Comparison of ENCODE assay signal across 26 cellular contexts in the genomic region with DNA sequence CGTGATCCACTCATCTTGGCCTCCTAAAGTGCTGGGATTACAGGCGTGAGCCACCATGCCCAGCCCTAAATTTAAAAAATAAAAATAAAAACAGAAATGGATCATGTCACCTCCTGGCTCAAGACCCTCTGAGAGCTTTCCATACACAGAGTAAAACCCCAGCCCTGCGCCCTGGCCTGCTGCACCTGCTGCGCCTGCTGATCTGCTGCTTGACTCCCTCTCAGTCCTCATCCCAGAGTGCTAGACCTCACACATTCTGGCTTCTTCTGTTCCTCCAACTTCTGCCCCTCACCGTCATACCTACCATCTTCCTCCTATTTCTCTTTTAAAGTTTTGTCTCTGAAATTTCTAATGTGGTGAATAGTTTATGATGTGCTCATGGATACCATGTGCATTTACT.
"Had no signal": no experiment of that assay in that cellular context is flagged by ENCODE, and none has a peak within 500 bp of the region (broad histone marks: within the 10 kb centered on the region; RNA-seq: fewer than 3 reads in every experiment).

No MANE protein-coding gene starts in this region.

- H3K36me3 ChIP-seq: neutrophil, pancreas, right lobe of liver, sigmoid colon, stomach, thoracic aorta, thyroid gland, tibial nerve, upper lobe of left lung, vagina had no signal

- H3K27ac ChIP-seq: neutrophil, pancreas, psoas muscle, right lobe of liver, sigmoid colon, stomach, thoracic aorta, thyroid gland, tibial nerve, upper lobe of left lung, vagina had no signal

- H3K27me3 Mint-ChIP-seq: stimulated activated naive B cell treated with anti-CD40 and anti-IgM and Interleukin-4, amounts not matched to agents 10 μg/mL and 1 μg/mL and 100 μg/mL, for 72 hours had no signal

- H3K4me1 ChIP-seq: right lobe of liver had no signal

- H3K9me3 Mint-ChIP-seq: naive thymus-derived CD8-positive, alpha-beta T cell; natural killer cell treated with Interleukin-12 subunit alpha and Interleukin-12 subunit beta and Interleukin-15 and Interleukin-18, amount 100 ng/mL, for 72 hours; nephron progenitor cell; stimulated activated effector memory CD8-positive, alpha-beta T cell treated with anti-CD3 and anti-CD28 coated beads, Interleukin-12 subunit alpha, Interleukin-12 subunit beta, amount 100 ng/mL, for 72 hours; stimulated activated naive B cell treated with anti-CD40 and anti-IgM and Interleukin-4, amounts not matched to agents 10 μg/mL and 1 μg/mL and 100 μg/mL, for 72 hours; stimulated activated naive CD8-positive, alpha-beta T cell treated with anti-CD3 and anti-CD28 coated beads, Interleukin-15, Interleukin-2, amounts not matched to agents 100 ng/mL and 50 ng/mL, for 24 hours had no signal

- H3K9me3 ChIP-seq: neutrophil, pancreas, psoas muscle, right lobe of liver, sigmoid colon, stomach, thoracic aorta, thyroid gland, tibial nerve, upper lobe of left lung, vagina had no signal

- H3K27me3 ChIP-seq: pancreas, right lobe of liver, sigmoid colon, stomach, thyroid gland, tibial nerve, upper lobe of left lung, vagina had no signal

- H3K4me3 Mint-ChIP-seq: naive thymus-derived CD8-positive, alpha-beta T cell; natural killer cell treated with Interleukin-12 subunit alpha and Interleukin-12 subunit beta and Interleukin-15 and Interleukin-18, amount 100 ng/mL, for 72 hours; nephron progenitor cell; stimulated activated effector memory CD8-positive, alpha-beta T cell treated with anti-CD3 and anti-CD28 coated beads, Interleukin-12 subunit alpha, Interleukin-12 subunit beta, amount 100 ng/mL, for 72 hours; stimulated activated naive B cell treated with anti-CD40 and anti-IgM and Interleukin-4, amounts not matched to agents 10 μg/mL and 1 μg/mL and 100 μg/mL, for 72 hours; stimulated activated naive CD8-positive, alpha-beta T cell treated with anti-CD3 and anti-CD28 coated beads, Interleukin-15, Interleukin-2, amounts not matched to agents 100 ng/mL and 50 ng/mL, for 24 hours had no signal

- DNase-seq: naive thymus-derived CD8-positive, alpha-beta T cell; nephron progenitor cell; pancreas; psoas muscle; right cardiac atrium; right lobe of liver; sigmoid colon; small intestine; stimulated activated CD4-positive, alpha-beta T cell treated with anti-CD3 and anti-CD28 coated beads, Interleukin-15, amount 100 ng/mL, for 24 hours; stimulated activated CD4-positive, alpha-beta T cell treated with anti-CD3 and anti-CD28 coated beads, Interleukin-2, amount 100 ng/mL, for 24 hours; stimulated activated CD4-positive, alpha-beta T cell treated with anti-CD3 and anti-CD28 coated beads, Interleukin-2, amount 100 ng/mL, for 48 hours; stimulated activated CD4-positive, alpha-beta T cell treated with anti-CD3 and anti-CD28 coated beads, Interleukin-4, amount 100 ng/mL, for 24 hours; stimulated activated naive B cell treated with anti-CD40 and anti-IgM and Interleukin-4, amounts not matched to agents 10 μg/mL and 1 μg/mL and 100 μg/mL, for 72 hours; stimulated activated naive CD4-positive, alpha-beta T cell treated with Interleukin-2 at 50 U/mL for 16 hours; stomach; thyroid gland; trophoblast cell had no signal

- H3K4me1 Mint-ChIP-seq: stimulated activated effector memory CD8-positive, alpha-beta T cell treated with anti-CD3 and anti-CD28 coated beads, Interleukin-12 subunit alpha, Interleukin-12 subunit beta, amount 100 ng/mL, for 72 hours had no signal

- ATAC-seq: naive thymus-derived CD8-positive, alpha-beta T cell; natural killer cell treated with Interleukin-12 subunit alpha and Interleukin-12 subunit beta and Interleukin-15 and Interleukin-18, amount 100 ng/mL, for 72 hours; pancreas; psoas muscle; right cardiac atrium; right lobe of liver; stimulated activated effector memory CD8-positive, alpha-beta T cell treated with anti-CD3 and anti-CD28 coated beads, Interleukin-12 subunit alpha, Interleukin-12 subunit beta, amount 100 ng/mL, for 72 hours had no signal

- H3K4me3 ChIP-seq: pancreas, psoas muscle, right lobe of liver, sigmoid colon, stomach, thoracic aorta, thyroid gland, tibial nerve, upper lobe of left lung, vagina had no signal

- H3K36me3 Mint-ChIP-seq: naive thymus-derived CD8-positive, alpha-beta T cell; natural killer cell treated with Interleukin-12 subunit alpha and Interleukin-12 subunit beta and Interleukin-15 and Interleukin-18, amount 100 ng/mL, for 72 hours; stimulated activated effector memory CD8-positive, alpha-beta T cell treated with anti-CD3 and anti-CD28 coated beads, Interleukin-12 subunit alpha, Interleukin-12 subunit beta, amount 100 ng/mL, for 72 hours; stimulated activated naive B cell treated with anti-CD40 and anti-IgM and Interleukin-4, amounts not matched to agents 10 μg/mL and 1 μg/mL and 100 μg/mL, for 72 hours had no signal

- H3K27ac Mint-ChIP-seq: naive thymus-derived CD8-positive, alpha-beta T cell; natural killer cell treated with Interleukin-12 subunit alpha and Interleukin-12 subunit beta and Interleukin-15 and Interleukin-18, amount 100 ng/mL, for 72 hours; nephron progenitor cell; progenitor cell of endocrine pancreas; stimulated activated effector memory CD8-positive, alpha-beta T cell treated with anti-CD3 and anti-CD28 coated beads, Interleukin-12 subunit alpha, Interleukin-12 subunit beta, amount 100 ng/mL, for 72 hours; stimulated activated naive B cell treated with anti-CD40 and anti-IgM and Interleukin-4, amounts not matched to agents 10 μg/mL and 1 μg/mL and 100 μg/mL, for 72 hours; stimulated activated naive CD8-positive, alpha-beta T cell treated with anti-CD3 and anti-CD28 coated beads, Interleukin-15, Interleukin-2, amounts not matched to agents 100 ng/mL and 50 ng/mL, for 24 hours had no signal
